8 cellular contexts compared by ENCODE assay signal in genomic region chr1:37858931-37859506, GRCh38. TPM values are rescaled to one million over a fixed set of nuclear protein-coding genes. Genes with fewer than 3 reads are reported as not detected.
DNase-seq lines count a peak whose midpoint lies in the region.

No MANE protein-coding gene starts in this region.

- peak overlapping the region; percentile 71 for H3K9ac ChIP-seq in ES-I3 (ENCODE audit: low read depth, low read length)
- H3K9ac ChIP-seq in NT2/D1 (ENCODE audit: insufficient read length, low read depth), result peak overlapping the region; percentile 100
- peak overlapping the region; percentile 100 for H3K9ac ChIP-seq in mesenchymal stem cell (ENCODE audit: low read length)

- H2BK15ac ChIP-seq in mesenchymal stem cell (ENCODE audit: low read depth, poor library complexity, severe bottlenecking), result peak overlapping the region; percentile 77

- H3K27me3 ChIP-seq in H7 (ENCODE audit: control insufficient read depth, insufficient read depth, low read length) (no peaks in the 10 kb centered on the region), NT2/D1 (ENCODE audit: insufficient read depth, insufficient read length) (no peaks in the 10 kb centered on the region), mesenchymal stem cell (ENCODE audit: control insufficient read depth in 1 of 2, insufficient read depth in 1 of 2, low read length in 2 of 2) (no peaks in the 10 kb centered on the region)

- peaks cover 18% of the 10 kb centered on the region for H3K79me1 ChIP-seq in mesenchymal stem cell (replicated peaks; ENCODE audit: low read length, poor library complexity, severe bottlenecking)

- intact Hi-C loops in posterior vena cava (cut with DNase I), result no loop called here

- no peak overlapping the region for H2BK120ac ChIP-seq in mesenchymal stem cell (ENCODE audit: low read depth, low read length)

- no peak overlapping the region for H2BK5ac ChIP-seq in mesenchymal stem cell (ENCODE audit: low read depth, low read length, poor library complexity, severe bottlenecking)

- H3K36me3 ChIP-seq in ES-I3 (ENCODE audit: insufficient read depth, low read length) (peaks cover 2% of the 10 kb centered on the region), H7 (replicated peaks; ENCODE audit: control insufficient read depth, insufficient read depth, low read length) (peaks cover 6% of the 10 kb centered on the region), NT2/D1 (ENCODE audit: insufficient read depth, insufficient read length, low read length) (peaks cover 45% of the 10 kb centered on the region), mesenchymal stem cell (ENCODE audit: control insufficient read depth in 1 of 2, insufficient read depth in 2 of 2, low read depth in 1 of 2, low read length in 2 of 2) (peaks cover 35 to 54% of the 10 kb centered on the region in 2 experiments), urinary bladder (ENCODE audit: insufficient read depth) (no peaks in the 10 kb centered on the region)

- no peak for DNase-seq in H7
- DNase-seq in NT2/D1 (ENCODE audit: low read depth, low spot score), result no peak
- DNase-seq in dedifferentiated amniotic fluid mesenchymal stem cell (ENCODE audit: extremely low spot score), result peak; percentile 20
- peak; percentile 64 for DNase-seq in mesenchymal stem cell
- DNase-seq in iPS-NIHi11 (ENCODE audit: low spot score), result no peak
- DNase-seq in posterior vena cava (ENCODE audit: low spot score), result no peak

- H3K27ac ChIP-seq in mesenchymal stem cell (ENCODE audit: low read length, poor library complexity, severe bottlenecking) (peak overlapping the region; percentile 39), urinary bladder (ENCODE audit: low read depth) (peak overlapping the region; percentile 55)

- peak overlapping the region; percentile 40 to 60 for H3K4ac ChIP-seq in mesenchymal stem cell (ENCODE audit: low read depth in 1 of 2, low read length in 2 of 2)

- peak overlapping the region; percentile 78 for H3K4me2 ChIP-seq in mesenchymal stem cell (ENCODE audit: low read length, poor library complexity, severe bottlenecking)

- no peak overlapping the region for H2AFZ ChIP-seq in mesenchymal stem cell (ENCODE audit: low read depth, low read length)

- H3K18ac ChIP-seq in mesenchymal stem cell (ENCODE audit: low read depth in 1 of 2, low read length in 2 of 2), result peak overlapping the region; percentile 78 to 88

- peaks cover 4% of the 10 kb centered on the region; the same call in 1 of the 2 replicates for H3K4me1 ChIP-seq in ES-I3 (ENCODE audit: insufficient read depth, low read length)
- H3K4me1 ChIP-seq in NT2/D1 (ENCODE audit: insufficient read depth, insufficient read length), result peaks cover 4% of the 10 kb centered on the region
- H3K4me1 ChIP-seq in mesenchymal stem cell (ENCODE audit: control insufficient read depth, insufficient read depth, low read depth, low read length), result peaks cover 3% of the 10 kb centered on the region
- H3K4me1 ChIP-seq in urinary bladder (ENCODE audit: insufficient read depth), result no peaks in the 10 kb centered on the region

- peak overlapping the region; percentile 63 for H2AK5ac ChIP-seq in mesenchymal stem cell (ENCODE audit: low read length, severe bottlenecking)

- H4K8ac ChIP-seq in mesenchymal stem cell (ENCODE audit: low read length), result peak overlapping the region; percentile 94

- H3K23ac ChIP-seq in mesenchymal stem cell (ENCODE audit: low read length in 2 of 2), result no peak overlapping the region

- H2BK12ac ChIP-seq in mesenchymal stem cell (ENCODE audit: low read length in 2 of 2), result no peak overlapping the region

- H3K9me3 ChIP-seq in ES-I3 (ENCODE audit: control insufficient read depth, insufficient read depth, low read length), result no peaks in the 10 kb centered on the region
- H3K9me3 ChIP-seq in NT2/D1 (ENCODE audit: insufficient read depth, low read length), result no peaks in the 10 kb centered on the region
- H3K9me3 ChIP-seq in mesenchymal stem cell (ENCODE audit: control insufficient read depth, low read length), result no peaks in the 10 kb centered on the region

- peak overlapping the region; percentile 9 to 58 for H3K14ac ChIP-seq in mesenchymal stem cell (ENCODE audit: low read length in 2 of 2)

- WGBS in mesenchymal stem cell, result 6% methylated on average over 21 of the region's 21 CpGs
- WGBS in urinary bladder, result under 1% methylated on average over 21 of the region's 21 CpGs

- peak overlapping the region; percentile 99 for H3K4me3 ChIP-seq in H7 (ENCODE audit: insufficient read depth, low read depth, low read length)
- peak overlapping the region; percentile 99 for H3K4me3 ChIP-seq in NT2/D1 (ENCODE audit: insufficient read length, low read depth)
- peak overlapping the region; percentile 95 to 100 for H3K4me3 ChIP-seq in mesenchymal stem cell (ENCODE audit: insufficient read depth in 1 of 2, low read depth in 1 of 2, low read length in 2 of 2)
- peak overlapping the region; percentile 86 for H3K4me3 ChIP-seq in urinary bladder (ENCODE audit: low read depth, low read length)

- H4K91ac ChIP-seq in mesenchymal stem cell (ENCODE audit: low read length), result peak overlapping the region; percentile 88

RNA-seq across cellular contexts. Expression of gene MTF1, which starts 0.4 kb away (rescaled TPM):
- 2.7 and 2.9 TPM in 2 replicates for total RNA-seq in H7 (2014; rRNA removed; shearing (Covaris generic))
- polyA plus RNA-seq in mesenchymal stem cell (2013, experiment 1 of 2), result 5.5 TPM
- polyA plus RNA-seq in mesenchymal stem cell (2013, experiment 2 of 2), result 5.3 TPM
- total RNA-seq in urinary bladder (4.4 TPM), posterior vena cava (10 to 100 TPM; 17.8 to 19.8 TPM)
- polyA plus RNA-seq in urinary bladder, result 5.6 TPM

RNA-seq across cellular contexts. Expression of gene YRDC, which starts 51.0 kb away (rescaled TPM):
- total RNA-seq in H7 (2014; rRNA removed; shearing (Covaris generic)), result 54.3 and 61.8 TPM in 2 replicates
- polyA plus RNA-seq in mesenchymal stem cell (2013, experiment 1 of 2), result 10.6 TPM
- polyA plus RNA-seq in mesenchymal stem cell (2013, experiment 2 of 2), result 10.4 TPM
- total RNA-seq in urinary bladder (6.0 TPM), posterior vena cava (10 to 100 TPM in 1 of 2 donors, 1 to 10 TPM in 1; 7.1 to 12.0 TPM)
- 15.0 TPM for polyA plus RNA-seq in urinary bladder

RNA-seq across cellular contexts. Expression of gene C1orf122, which starts 51.4 kb away (rescaled TPM):
- total RNA-seq in H7 (2014; rRNA removed; shearing (Covaris generic)), result 70.5 and 94.7 TPM in 2 replicates
- polyA plus RNA-seq in mesenchymal stem cell (2013, experiment 1 of 2), result 60.3 TPM
- polyA plus RNA-seq in mesenchymal stem cell (2013, experiment 2 of 2), result 61.7 TPM
- total RNA-seq in urinary bladder (10.0 TPM), posterior vena cava (10 to 100 TPM; 40.2 to 42.1 TPM)
- 59.2 TPM for polyA plus RNA-seq in urinary bladder

Comparison
In these comparisons a context has a peak if more than half of its experiments do, and no peak if none do; other contexts are left out.
1. DNase-seq: peak in dedifferentiated amniotic fluid mesenchymal stem cell (single experiment) and mesenchymal stem cell (single experiment); none in H7 (single experiment), NT2/D1 (single experiment), iPS-NIHi11 (single experiment) and posterior vena cava (single experiment).
2. Peak in every context shown above with its lines, with median percentiles within 50 percentile points of each other: H3K9ac ChIP-seq and H3K4me3 ChIP-seq.